ENCODE assay signal across 7 cellular contexts in the genomic region with DNA sequence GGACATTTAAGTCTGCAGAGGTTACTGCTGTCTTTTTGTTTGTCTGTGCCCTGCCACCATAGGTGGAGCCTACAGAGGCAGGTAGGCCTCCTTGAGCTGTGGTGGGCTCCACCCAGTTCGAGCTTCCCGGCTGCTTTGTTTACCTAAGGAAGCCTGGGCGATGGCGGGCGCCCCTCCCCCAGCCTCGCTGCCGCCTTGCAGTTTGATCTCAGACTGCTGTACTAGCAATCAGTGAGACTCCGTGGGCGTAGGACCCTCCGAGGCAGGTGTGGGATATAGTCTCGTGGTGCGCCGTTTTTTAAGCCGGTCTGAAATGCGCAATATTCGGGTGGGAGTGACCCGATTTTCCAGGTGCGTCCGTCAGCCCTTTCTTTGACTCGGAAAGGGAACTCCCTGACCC.
DNase-seq lines count a peak whose midpoint lies in the region; ATAC-seq and TF ChIP-seq lines count a peak whose summit lies in the region.
"Not testable (repeated sequence)": the region's sequence is repeated elsewhere in the genome, so short reads cannot be mapped to it uniquely, and the experiment has no call there.

No MANE protein-coding gene starts in this region.

- not testable (repeated sequence) for H3K9me3 ChIP-seq in hepatocyte (ENCODE audit: low read depth); iPS-20b (ENCODE audit: insufficient read depth, low read depth, low read length); smooth muscle cell (replicated peaks; ENCODE audit: low read depth)

- not testable (repeated sequence) for H3K36me3 Mint-ChIP-seq in GM23338 (ENCODE audit: low read depth); chondrocyte (ENCODE audit: low read depth); nephron (ENCODE audit: low read depth)

- H3K27me3 ChIP-seq in GM23338 (ENCODE audit: insufficient read depth); hepatocyte; iPS-20b (ENCODE audit: insufficient read depth, low read length); smooth muscle cell (ENCODE audit: low read depth): not testable (repeated sequence)

- peak overlapping the region; percentile 34 for H3K4me2 ChIP-seq in GM23338
- H3K4me2 ChIP-seq in hepatocyte, result peak overlapping the region; percentile 41
- peak overlapping the region; percentile 61 for H3K4me2 ChIP-seq in smooth muscle cell

- H2AFZ ChIP-seq in GM23338, result peak overlapping the region; percentile 69; the same call in 1 of the 2 replicates
- not testable (repeated sequence) for H2AFZ ChIP-seq in hepatocyte; smooth muscle cell (ENCODE audit: low read depth)

- H3K27ac Mint-ChIP-seq in GM23338; chondrocyte (ENCODE audit: unreplicated experiment); nephron: not testable (repeated sequence)

- H3K9me3 Mint-ChIP-seq in GM23338; chondrocyte (ENCODE audit: low read depth); nephron: not testable (repeated sequence)

- H3K4me3 ChIP-seq in GM23338 (peak overlapping the region; percentile 68), iPS-20b (ENCODE audit: low read length) (peak overlapping the region; percentile 38; the same call in 1 of the 2 replicates), smooth muscle cell (peak overlapping the region; percentile 28)
- not testable (repeated sequence) for H3K4me3 ChIP-seq in hepatocyte

- not testable (repeated sequence) for TF ChIP-seq CTCF in GM23338 (conservative IDR thresholded peaks at IDR 0.05; ENCODE audit: low read depth in 2 of 2); chondrocyte (IDR thresholded peaks at IDR 0.05); hepatocyte (IDR thresholded peaks at IDR 0.05; ENCODE audit: poor library complexity); nephron (IDR thresholded peaks at IDR 0.05; ENCODE audit: unreplicated experiment in 3 of 3); smooth muscle cell (IDR thresholded peaks at IDR 0.05; ENCODE audit: borderline replicate concordance, insufficient read depth, poor library complexity, severe bottlenecking)

- not testable (repeated sequence) for H3F3A ChIP-seq in GM23338 (replicated peaks; ENCODE audit: low read depth); smooth muscle cell (ENCODE audit: low read depth)

- not testable (repeated sequence) for H3K36me3 ChIP-seq in GM23338 (ENCODE audit: insufficient read depth); hepatocyte (replicated peaks; ENCODE audit: insufficient read depth, low read depth); iPS-20b (ENCODE audit: insufficient read depth, low read depth, low read length); smooth muscle cell (ENCODE audit: low read depth)

- H3K27ac ChIP-seq in GM23338 (ENCODE audit: low read depth), result 0 out of 2 replicates have a peak overlapping the region, but pooled peaks have one; percentile 0
- H3K27ac ChIP-seq in hepatocyte; iPS-20b (ENCODE audit: low read length); smooth muscle cell (ENCODE audit: low read depth): not testable (repeated sequence)

- 46% methylated on average over 20 of the region's 20 CpGs for WGBS in hepatocyte (ENCODE audit: low lambda C conversion rate, missing lambda C conversion rate)
- 46% methylated on average over 12 of the region's 20 CpGs for WGBS in smooth muscle cell (ENCODE audit: low lambda C conversion rate)

- H3K4me3 Mint-ChIP-seq in GM23338 (peak overlapping the region; percentile 54), chondrocyte (ENCODE audit: unreplicated experiment) (peak overlapping the region; percentile 53), nephron (peak overlapping the region in 2 of 3 experiments; percentile 28 to 50)

- H3K79me2 ChIP-seq in GM23338 (replicated peaks; ENCODE audit: insufficient read depth); hepatocyte; smooth muscle cell (ENCODE audit: low read depth): not testable (repeated sequence)

- not testable (repeated sequence) for H3K4me1 Mint-ChIP-seq in GM23338; chondrocyte (ENCODE audit: low read depth); nephron

- H3K9me2 ChIP-seq in GM23338 (ENCODE audit: insufficient read depth); hepatocyte (replicated peaks; ENCODE audit: insufficient read depth): not testable (repeated sequence)

- not testable (repeated sequence) for H3K9ac ChIP-seq in iPS-20b (ENCODE audit: low read depth, low read length); smooth muscle cell (ENCODE audit: low read depth)

- peak; percentile 22 for DNase-seq in GM23338 (ENCODE audit: low spot score)
- peak; percentile 17 for DNase-seq in NCI-H510A (lab: John Stamatoyannopoulos, UW)
- DNase-seq in chondrocyte (ENCODE audit: low spot score); hepatocyte (ENCODE audit: low spot score); smooth muscle cell (lab: John Stamatoyannopoulos, UW; ENCODE audit: unreplicated experiment): not testable (repeated sequence)

- not testable (repeated sequence) for ATAC-seq in GM23338

- not testable (repeated sequence) for H3K4me1 ChIP-seq in GM23338 (ENCODE audit: insufficient read depth); hepatocyte (ENCODE audit: insufficient read depth); iPS-20b (ENCODE audit: insufficient read depth, low read length); smooth muscle cell (ENCODE audit: low read depth)

- H3K27me3 Mint-ChIP-seq in GM23338 (ENCODE audit: insufficient read depth, low read depth, poor library complexity); chondrocyte (ENCODE audit: low read depth); nephron (ENCODE audit: low read depth): not testable (repeated sequence)

- not testable (repeated sequence) for H4K20me1 ChIP-seq in GM23338 (replicated peaks; ENCODE audit: insufficient read depth); hepatocyte (ENCODE audit: insufficient read depth, poor library complexity, severe bottlenecking); smooth muscle cell (ENCODE audit: low read depth)
